7 cellular contexts compared by ENCODE assay signal in genomic region chr15:76840830-76841460, GRCh38.
A peak's percentile ranks its signal among the peaks of the same experiment; 100 is the strongest.
DNase-seq lines count a peak whose midpoint lies in the region; ATAC-seq and TF ChIP-seq lines count a peak whose summit lies in the region.

No MANE protein-coding gene starts in this region.

- no peak overlapping the region for H3K4me2 ChIP-seq in KMS-11

- no peaks in the 10 kb centered on the region for H3K79me2 ChIP-seq in KMS-11 (ENCODE audit: insufficient read depth, low read depth)

- peak; percentile 69 for TF ChIP-seq CTCF in KMS-11 (conservative IDR thresholded peaks at IDR 0.05; ENCODE audit: low read depth, low read length)
- TF ChIP-seq CTCF in WERI-Rb-1 (IDR thresholded peaks at IDR 0.05; ENCODE audit: low read depth, low read length), result peak; percentile 23; the same call in 1 of the 2 replicates

- no peak overlapping the region for H3K9ac ChIP-seq in KMS-11

- no peak overlapping the region for H3K4me3 ChIP-seq in KMS-11 (IDR thresholded peaks at IDR 0.05; ENCODE audit: insufficient read depth, low read depth, low read length)
- no peak overlapping the region for H3K4me3 ChIP-seq in WERI-Rb-1 (ENCODE audit: low read depth, low read length)

- H3K27ac ChIP-seq in KMS-11 (no peak overlapping the region), WERI-Rb-1 (no peak overlapping the region)

- no peak overlapping the region for H2AFZ ChIP-seq in KMS-11 (ENCODE audit: low read depth)

- H3K9me3 ChIP-seq in WERI-Rb-1 (ENCODE audit: severe bottlenecking), result no peaks in the 10 kb centered on the region

- H3K36me3 ChIP-seq in KMS-11 (ENCODE audit: insufficient read depth), result no peaks in the 10 kb centered on the region
- H3K36me3 ChIP-seq in WERI-Rb-1, result no peaks in the 10 kb centered on the region; the same call in 1 of the 2 replicates

- H3K27me3 ChIP-seq in KMS-11 (ENCODE audit: insufficient read depth, low read depth) (no peaks in the 10 kb centered on the region), WERI-Rb-1 (ENCODE audit: insufficient read depth, low read depth, severe bottlenecking) (no peaks in the 10 kb centered on the region)

- in situ Hi-C loops in G401 (cut with HindIII; ENCODE audit: low sequenced_read_pairs), result no loop called here

- no peak for ATAC-seq in GM19455 (IDR thresholded peaks at IDR 0.05; ENCODE audit: unreplicated experiment)
- no peak for ATAC-seq in HG03460 (IDR thresholded peaks at IDR 0.05; ENCODE audit: unreplicated experiment)

- no peaks in the 10 kb centered on the region for H3K4me1 ChIP-seq in KMS-11 (ENCODE audit: low read depth, poor library complexity, severe bottlenecking)

- DNase-seq in G401 (ENCODE audit: low spot score) (peak; percentile 30), WERI-Rb-1 (no peak), kidney glomerular epithelial cell (lab: John Stamatoyannopoulos, UW) (peak; percentile 35)
- DNase-seq in activated CD4-positive, alpha-beta T cell treated with anti-CD3 and anti-CD28 coated beads, Interleukin-2, amount 50 U/mL, for 4 hours, result no peak

- no peaks in the 10 kb centered on the region for H4K20me1 ChIP-seq in KMS-11 (ENCODE audit: insufficient read depth)

Comparison
In these comparisons a context has a peak if more than half of its experiments do, and no peak if none do; other contexts are left out.
1. DNase-seq: peak in G401 (single experiment) and kidney glomerular epithelial cell (single experiment); none in WERI-Rb-1 (single experiment) and activated CD4-positive, alpha-beta T cell treated with anti-CD3 and anti-CD28 coated beads, Interleukin-2, amount 50 U/mL, for 4 hours (0 of 2).